In the genomic region with DNA sequence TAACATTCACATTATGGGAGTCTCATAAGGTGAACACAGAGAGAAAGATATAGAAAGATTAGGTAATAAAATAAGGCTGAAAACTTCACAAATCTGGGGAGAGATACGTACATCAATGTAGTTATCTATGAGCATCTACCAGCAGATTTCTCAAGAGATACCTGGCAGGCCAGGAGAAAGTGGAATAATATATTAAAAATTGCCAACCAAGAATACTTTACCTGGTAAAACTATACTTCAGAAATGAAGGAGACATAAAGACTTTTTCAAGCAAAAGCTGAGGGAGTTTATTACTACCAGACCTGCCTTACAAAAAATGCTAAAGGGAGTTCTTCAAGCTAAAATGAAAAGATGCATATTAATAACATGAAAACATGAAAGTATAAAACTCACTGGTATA, we compare ENCODE assay signal across 35 cellular contexts.
"Had no signal": no experiment of that assay in that cellular context is flagged by ENCODE, and none has a peak within 500 bp of the region (broad histone marks: within the 10 kb centered on the region; RNA-seq: fewer than 3 reads in every experiment).

No MANE protein-coding gene starts in this region.

- DNase-seq: Karpas-422, Kasumi-1, MG63, MM.1S, MV-4-11, NCI-H1048, NCI-H1092, NCI-H1092 treated with DMSO at 0.1 percent for 48 hours, NCI-H1105, NCI-H1105 treated with DMSO at 0.1 percent for 48 hours, NCI-H1417, NCI-H1417 treated with DMSO at 0.1 percent for 48 hours, NCI-H1436, NCI-H1436 treated with DMSO at 0.1 percent for 48 hours, NCI-H146, NCI-H1694, NCI-H1694 treated with DMSO at 0.1 percent for 48 hours, NCI-H187, NCI-H187 treated with DMSO at 0.1 percent for 48 hours, NCI-H1930, NCI-H2029, NCI-H2029 treated with DMSO at 0.1 percent for 48 hours, NCI-H2081, NCI-H2081 treated with DMSO at 0.1 percent for 48 hours, NCI-H2107, NCI-H2171, NCI-H2171 treated with DMSO at 0.1 percent for 48 hours, NCI-H2227 treated with DMSO at 0.1 percent for 48 hours, NCI-H226, NCI-H345, NCI-H446, NCI-H446 treated with DMSO at 0.1 percent for 48 hours, NCI-H510A, NCI-H510A treated with DMSO at 0.1 percent for 48 hours, NCI-H524 had no signal

- H3K4me3 ChIP-seq: MG63 had no signal

- H3K36me3 ChIP-seq: MG63 had no signal
